8 cellular contexts compared by ENCODE assay signal in the genomic region with DNA sequence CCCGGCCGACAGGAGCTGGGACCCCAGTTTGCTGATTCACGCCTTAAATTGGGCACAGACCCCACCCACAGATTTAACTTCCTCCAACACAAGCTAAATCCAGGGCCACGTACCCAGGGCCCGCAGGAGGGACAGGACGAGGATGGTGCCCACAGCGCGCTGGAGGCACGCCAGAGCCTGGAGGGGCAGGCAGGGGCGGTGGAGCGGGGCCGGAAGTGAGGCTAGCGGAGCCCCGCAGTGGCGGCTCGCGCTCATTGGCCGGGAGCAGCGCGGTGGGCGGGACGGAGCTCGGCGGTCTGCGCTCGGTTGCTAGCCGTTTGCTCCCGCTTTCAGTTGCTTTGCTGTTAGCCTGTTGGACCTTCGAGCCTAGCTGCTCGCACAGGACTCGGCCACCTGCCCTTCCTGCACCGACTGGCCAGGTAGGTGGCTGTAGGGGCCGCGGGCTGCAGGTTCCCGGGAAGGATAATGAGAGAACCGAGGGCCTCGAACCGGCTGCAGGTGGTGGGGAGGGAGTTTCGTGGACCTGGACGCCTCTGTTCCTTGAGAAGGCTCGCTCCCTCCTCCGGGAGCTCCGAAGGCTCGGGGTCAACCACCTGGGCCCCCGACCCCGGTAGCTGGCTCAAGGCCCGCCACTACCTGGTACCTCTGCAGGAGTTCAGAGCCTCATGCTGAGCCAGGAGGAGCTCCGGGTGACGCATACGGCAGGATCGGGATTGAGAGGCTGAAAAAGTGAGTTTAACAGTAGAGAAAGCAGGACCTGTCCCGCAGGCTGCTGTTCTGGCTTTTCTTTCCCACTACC. TPM values are rescaled to one million over a fixed set of nuclear protein-coding genes. Genes with fewer than 3 reads are reported as not detected.
DNase-seq lines count a peak whose midpoint lies in the region; ATAC-seq and TF ChIP-seq lines count a peak whose summit lies in the region.

A gene (plus strand): TSS at position 332 of the 799 bp plus-strand sequence. CDS start 8,212 bp downstream, outside the sequence.

- H3F3A ChIP-seq in SK-N-SH (replicated peaks; ENCODE audit: insufficient read depth), result no peaks in the 10 kb centered on the region

- POLR2A ChIA-PET in SK-N-SH (lab: Yijun Ruan, JAX), result interaction anchor here (1.0 kb wide), 1 partner anchor 103 kb away, joined by 4 read pairs; no protein-coding TSS in a partner anchor

- TF ChIP-seq EP300 in SK-N-SH (IDR thresholded peaks at IDR 0.05; ENCODE audit: borderline replicate concordance in 1 of 2, low read depth in 1 of 2, low read length in 1 of 2), result no peak
- no peak for TF ChIP-seq EP300 in gastroesophageal sphincter (IDR thresholded peaks at IDR 0.05)
- TF ChIP-seq EP300 in suprapubic skin (IDR thresholded peaks at IDR 0.05), result no peak

- H3K79me2 ChIP-seq in SK-N-SH (ENCODE audit: insufficient read depth), result 0 out of 2 replicates have a peak, but pooled peaks cover 6% of the 10 kb centered on the region

- H3K27me3 ChIP-seq in SK-N-SH (ENCODE audit: insufficient read depth) (no peaks in the 10 kb centered on the region), gastroesophageal sphincter (no peaks in the 10 kb centered on the region), suprapubic skin (no peaks in the 10 kb centered on the region)

- peaks cover 0 to 9% of the 10 kb centered on the region in 2 experiments; a peak in 2 of 4 replicates for H3K4me1 ChIP-seq in SK-N-SH (ENCODE audit: control insufficient read depth in 1 of 2, insufficient read depth in 2 of 2, low read depth in 1 of 2, low read length in 1 of 2)
- peaks cover 0 to 29% (median 8%) of the 10 kb centered on the region in 3 donors for H3K4me1 ChIP-seq in gastroesophageal sphincter
- H3K4me1 ChIP-seq in suprapubic skin, result peaks cover 31% of the 10 kb centered on the region

- no peak for TF ChIP-seq CTCF in SK-N-SH (IDR thresholded peaks at IDR 0.05)
- TF ChIP-seq CTCF in gastroesophageal sphincter (IDR thresholded peaks at IDR 0.05), result no peak
- TF ChIP-seq CTCF in suprapubic skin (IDR thresholded peaks at IDR 0.05), result no peak

- peak within 1 kb of the TSS; percentile 83 for H3K4me2 ChIP-seq in SK-N-SH

- H3K9me3 Mint-ChIP-seq in activated naive CD4-positive, alpha-beta T cell treated with anti-CD3 and anti-CD28 coated beads, Interleukin-2, amount 10 ng/mL, durations not matched to agents 7 days and 5 days, result no peaks in the 10 kb centered on the region

- TF ChIP-seq POLR2A in gastroesophageal sphincter (IDR thresholded peaks at IDR 0.05), result peak; percentile 48 to 67
- TF ChIP-seq POLR2A in suprapubic skin (IDR thresholded peaks at IDR 0.05), result peak in 1 of 2 donors; percentile 53

- H3K36me3 Mint-ChIP-seq in activated naive CD4-positive, alpha-beta T cell treated with anti-CD3 and anti-CD28 coated beads, Interleukin-2, amount 10 ng/mL, durations not matched to agents 7 days and 5 days, result peaks cover 21% of the 10 kb centered on the region

- no peaks in the 10 kb centered on the region for H3K36me3 ChIP-seq in SK-N-SH (replicated peaks in 1 of 2; ENCODE audit: control insufficient read depth in 1 of 2, insufficient read depth in 2 of 2, low read length in 1 of 2)
- H3K36me3 ChIP-seq in gastroesophageal sphincter, result no peaks in the 10 kb centered on the region
- no peaks in the 10 kb centered on the region for H3K36me3 ChIP-seq in suprapubic skin

- H2AFZ ChIP-seq in SK-N-SH (ENCODE audit: low read depth), result peak within 1 kb of the TSS; percentile 91

- no peaks in the 10 kb centered on the region for H3K9me2 ChIP-seq in SK-N-SH

- H3K27ac ChIP-seq in SK-N-SH (ENCODE audit: low read depth in 2 of 2, low read length in 1 of 2), result peak within 1 kb of the TSS; percentile 13 to 68; a peak in 2 of 4 replicates
- H3K27ac ChIP-seq in gastroesophageal sphincter, result peak within 1 kb of the TSS; percentile 62 to 92 (median 90)
- H3K27ac ChIP-seq in suprapubic skin, result peak within 1 kb of the TSS; percentile 84

- peak within 1 kb of the TSS; percentile 71 to 72 for H3K4me3 ChIP-seq in SK-N-SH (ENCODE audit: low read depth in 2 of 2, low read length in 1 of 2)
- peak within 1 kb of the TSS; percentile 45 to 93 for H3K4me3 ChIP-seq in gastroesophageal sphincter
- peak within 1 kb of the TSS; percentile 81 for H3K4me3 ChIP-seq in suprapubic skin

- 3% methylated on average over 7 of the region's 52 CpGs for WGBS in SK-N-SH (ENCODE audit: low lambda C conversion rate)
- 0% methylated on average over 2 to 5 of the region's 52 CpGs for WGBS in gastroesophageal sphincter (ENCODE audit: low coverage in 1 of 2), 2 donors
- WGBS in suprapubic skin, result 0% methylated on average over 28 of the region's 52 CpGs

- ATAC-seq in gastroesophageal sphincter, result peak; percentile 98

- H3K9ac ChIP-seq in SK-N-SH, result peak within 1 kb of the TSS; percentile 64

- DNase-seq in GDM1 (lab: John Stamatoyannopoulos, UW), result peak; percentile 95
- peak; percentile 76 for DNase-seq in HCEC 1CT
- DNase-seq in MV-4-11 (lab: John Stamatoyannopoulos, UW), result peak; percentile 86
- peak; percentile 93 for DNase-seq in SK-N-SH
- DNase-seq in activated naive CD4-positive, alpha-beta T cell treated with anti-CD3 and anti-CD28 coated beads, Interleukin-2, amount 10 ng/mL, durations not matched to agents 7 days and 5 days, result peak; percentile 95
- peak; percentile 34 to 94 (median 82) for DNase-seq in nucleus accumbens (lab: John Stamatoyannopoulos, UW)
- peak; percentile 93 to 94 for DNase-seq in suprapubic skin (ENCODE audit: low spot score in 2 of 2)

- peak within 1 kb of the TSS; percentile 86 for H3K4me3 Mint-ChIP-seq in activated naive CD4-positive, alpha-beta T cell treated with anti-CD3 and anti-CD28 coated beads, Interleukin-2, amount 10 ng/mL, durations not matched to agents 7 days and 5 days

- no peaks in the 10 kb centered on the region for H4K20me1 ChIP-seq in SK-N-SH (ENCODE audit: insufficient read depth)

- H3K27me3 Mint-ChIP-seq in activated naive CD4-positive, alpha-beta T cell treated with anti-CD3 and anti-CD28 coated beads, Interleukin-2, amount 10 ng/mL, durations not matched to agents 7 days and 5 days, result no peaks in the 10 kb centered on the region

- TF ChIP-seq RAD21 in SK-N-SH (IDR thresholded peaks at IDR 0.05; ENCODE audit: low read length), result no peak

- CTCF ChIA-PET in SK-N-SH (lab: Yijun Ruan, JAX), result interaction anchor here (1.3 to 2.8 kb wide), 3 partner anchors 54 to 103 kb away, joined by 3 to 18 read pairs (median 4); no protein-coding TSS in a partner anchor
- CTCF ChIA-PET in activated naive CD4-positive, alpha-beta T cell treated with anti-CD3 and anti-CD28 coated beads, Interleukin-2, amount 10 ng/mL, durations not matched to agents 7 days and 5 days (lab: Charles Lee), result interaction anchor here (0.5 to 5.7 kb wide), 12 partner anchors 18 to 606 kb away, joined by 3 to 31 read pairs (median 4); a partner anchor contains a TSS

- peak within 1 kb of the TSS; percentile 97 for H3K27ac Mint-ChIP-seq in activated naive CD4-positive, alpha-beta T cell treated with anti-CD3 and anti-CD28 coated beads, Interleukin-2, amount 10 ng/mL, durations not matched to agents 7 days and 5 days

- peaks cover 48% of the 10 kb centered on the region for H3K4me1 Mint-ChIP-seq in activated naive CD4-positive, alpha-beta T cell treated with anti-CD3 and anti-CD28 coated beads, Interleukin-2, amount 10 ng/mL, durations not matched to agents 7 days and 5 days

- no peaks in the 10 kb centered on the region for H3K9me3 ChIP-seq in SK-N-SH
- no peaks in the 10 kb centered on the region for H3K9me3 ChIP-seq in gastroesophageal sphincter
- H3K9me3 ChIP-seq in suprapubic skin, result no peaks in the 10 kb centered on the region

TF ChIP-seq in SK-N-SH, 30 proteins besides CTCF, POLR2A, EP300 and RAD21 (continues in another document):
- TF ChIP-seq MEF2A (IDR thresholded peaks at IDR 0.05; ENCODE audit: borderline replicate concordance, low read depth) (no peak), RXRA (IDR thresholded peaks at IDR 0.05; ENCODE audit: borderline replicate concordance, low read depth) (no peak), RCOR1 (IDR thresholded peaks at IDR 0.05; ENCODE audit: low read length) (no peak), TAF1 (IDR thresholded peaks at IDR 0.05; ENCODE audit: borderline replicate concordance, low read depth, low read length) (peak; percentile 72; the same call in 1 of the 2 replicates), GABPA (IDR thresholded peaks at IDR 0.05; ENCODE audit: low read depth) (peak; percentile 70), NFIC (IDR thresholded peaks at IDR 0.05; ENCODE audit: borderline replicate concordance) (peak; percentile 58)
- TF ChIP-seq, protein P1, sequence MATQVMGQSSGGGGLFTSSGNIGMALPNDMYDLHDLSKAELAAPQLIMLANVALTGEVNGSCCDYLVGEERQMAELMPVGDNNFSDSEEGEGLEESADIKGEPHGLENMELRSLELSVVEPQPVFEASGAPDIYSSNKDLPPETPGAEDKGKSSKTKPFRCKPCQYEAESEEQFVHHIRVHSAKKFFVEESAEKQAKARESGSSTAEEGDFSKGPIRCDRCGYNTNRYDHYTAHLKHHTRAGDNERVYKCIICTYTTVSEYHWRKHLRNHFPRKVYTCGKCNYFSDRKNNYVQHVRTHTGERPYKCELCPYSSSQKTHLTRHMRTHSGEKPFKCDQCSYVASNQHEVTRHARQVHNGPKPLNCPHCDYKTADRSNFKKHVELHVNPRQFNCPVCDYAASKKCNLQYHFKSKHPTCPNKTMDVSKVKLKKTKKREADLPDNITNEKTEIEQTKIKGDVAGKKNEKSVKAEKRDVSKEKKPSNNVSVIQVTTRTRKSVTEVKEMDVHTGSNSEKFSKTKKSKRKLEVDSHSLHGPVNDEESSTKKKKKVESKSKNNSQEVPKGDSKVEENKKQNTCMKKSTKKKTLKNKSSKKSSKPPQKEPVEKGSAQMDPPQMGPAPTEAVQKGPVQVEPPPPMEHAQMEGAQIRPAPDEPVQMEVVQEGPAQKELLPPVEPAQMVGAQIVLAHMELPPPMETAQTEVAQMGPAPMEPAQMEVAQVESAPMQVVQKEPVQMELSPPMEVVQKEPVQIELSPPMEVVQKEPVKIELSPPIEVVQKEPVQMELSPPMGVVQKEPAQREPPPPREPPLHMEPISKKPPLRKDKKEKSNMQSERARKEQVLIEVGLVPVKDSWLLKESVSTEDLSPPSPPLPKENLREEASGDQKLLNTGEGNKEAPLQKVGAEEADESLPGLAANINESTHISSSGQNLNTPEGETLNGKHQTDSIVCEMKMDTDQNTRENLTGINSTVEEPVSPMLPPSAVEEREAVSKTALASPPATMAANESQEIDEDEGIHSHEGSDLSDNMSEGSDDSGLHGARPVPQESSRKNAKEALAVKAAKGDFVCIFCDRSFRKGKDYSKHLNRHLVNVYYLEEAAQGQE (IDR thresholded peaks at IDR 0.05; ENCODE audit: low read depth, low read length), result no peak
- TF ChIP-seq, protein P2, sequence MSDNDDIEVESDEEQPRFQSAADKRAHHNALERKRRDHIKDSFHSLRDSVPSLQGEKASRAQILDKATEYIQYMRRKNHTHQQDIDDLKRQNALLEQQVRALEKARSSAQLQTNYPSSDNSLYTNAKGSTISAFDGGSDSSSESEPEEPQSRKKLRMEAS (IDR thresholded peaks at IDR 0.05; ENCODE audit: low read depth), result peak; percentile 51; the same call in 1 of the 2 replicates

RNA-seq across cellular contexts. Expression of the gene that starts here (rescaled TPM):
- 1.8 and 2.0 TPM in 2 replicates for polyA plus RNA-seq in SK-N-SH (2012; rRNA removed)
- polyA plus RNA-seq in SK-N-SH (2012; cell fraction: cytosol; rRNA removed), result 1.3 and 1.4 TPM in 2 replicates
- 1.6 and 2.2 TPM in 2 replicates for polyA plus RNA-seq in SK-N-SH (2012; cell fraction: nucleus; rRNA removed)
- 1 to 10 TPM; 3.8 to 8.9 (median 5.4) TPM for total RNA-seq in gastroesophageal sphincter
- total RNA-seq in suprapubic skin, result 10 to 100 TPM; 10.1 to 22.0 (median 15.2) TPM

Comparison
In these comparisons a context has a peak if more than half of its experiments do, and no peak if none do; other contexts are left out.
1. Peak in every context shown above with its lines: DNase-seq, ATAC-seq, H3K4me3 ChIP-seq and H3K27ac ChIP-seq.